ENCODE assay signal across 15 cellular contexts in the genomic region with DNA sequence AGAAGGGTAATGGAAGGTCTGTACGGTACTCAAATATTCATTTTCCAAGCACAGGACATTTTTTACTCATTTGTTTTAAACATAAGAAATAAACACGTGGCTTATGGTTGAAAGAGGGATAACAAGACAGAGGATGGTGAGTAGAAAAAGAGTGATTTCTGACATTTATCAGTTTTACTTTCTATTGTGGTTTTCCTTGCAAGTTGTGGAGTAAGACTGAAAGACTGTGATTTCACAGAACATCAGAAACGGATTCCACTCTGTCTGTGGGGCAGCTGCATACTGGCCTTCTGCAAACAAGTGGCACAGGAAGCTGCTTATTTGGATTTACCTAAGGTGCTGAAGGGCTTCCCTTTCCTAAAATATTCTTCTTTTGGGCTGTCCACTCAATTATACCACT.
DNase-seq lines count a peak whose midpoint lies in the region; ATAC-seq and TF ChIP-seq lines count a peak whose summit lies in the region.
"Had no signal": no experiment of that assay in that cellular context is flagged by ENCODE, and none has a peak within 500 bp of the region (broad histone marks: within the 10 kb centered on the region; RNA-seq: fewer than 3 reads in every experiment).

No MANE protein-coding gene starts in this region.

- no peak overlapping the region for H4K91ac ChIP-seq in trophoblast cell (ENCODE audit: low read depth, low read length)

- POLR2A ChIA-PET in T-cell (lab: Charles Lee) = interaction anchor here (0.5 to 1.0 kb wide), 2 partner anchors 9 to 679 kb away, joined by 3 read pairs; no protein-coding TSS in a partner anchor

- peaks cover 58% of the 10 kb centered on the region for H3K4me1 Mint-ChIP-seq in activated naive CD4-positive, alpha-beta T cell treated with anti-CD3 and anti-CD28 coated beads, Interleukin-2, amount 10 ng/mL, durations not matched to agents 7 days and 5 days
- peaks cover 85 to 92% (median 89%) of the 10 kb centered on the region in 3 donors for H3K4me1 Mint-ChIP-seq in T-cell

- DNase-seq in activated naive CD4-positive, alpha-beta T cell treated with anti-CD3 and anti-CD28 coated beads, Interleukin-2, amount 10 ng/mL, durations not matched to agents 7 days and 5 days = peak; percentile 30
- DNase-seq in activated naive CD4-positive, alpha-beta T cell treated with Interleukin-2 at 50 U/mL for 16 hours = no peak
- DNase-seq in T-cell (no peak), trophoblast cell (no peak), UCSD-AML1 (lab: John Stamatoyannopoulos, UW; ENCODE audit: unreplicated experiment) (no peak), body of pancreas (no peak), SKM-1 (lab: John Stamatoyannopoulos, UW; ENCODE audit: unreplicated experiment) (no peak)
- DNase-seq: Caco-2; heart right ventricle; NCI-H2029; NCI-H524; PC-3; SK-N-SH; stimulated activated naive CD4-positive, alpha-beta T cell had no signal

- H3K79me1 ChIP-seq in trophoblast cell (ENCODE audit: low read length) = peaks cover 2% of the 10 kb centered on the region

- no peak overlapping the region for H3K18ac ChIP-seq in trophoblast cell (ENCODE audit: low read length)

- H3K4me3 ChIP-seq in trophoblast cell (ENCODE audit: low read depth, low read length) (no peak overlapping the region), body of pancreas (no peak overlapping the region)
- H3K4me3 ChIP-seq: heart right ventricle had no signal

- CTCF ChIA-PET in activated naive CD4-positive, alpha-beta T cell treated with anti-CD3 and anti-CD28 coated beads, Interleukin-2, amount 10 ng/mL, durations not matched to agents 7 days and 5 days (lab: Charles Lee) = interaction anchor here (0.7 to 3.6 kb wide), 6 partner anchors 106 to 671 kb away, joined by 3 to 23 read pairs (median 4); no protein-coding TSS in a partner anchor
- CTCF ChIA-PET in T-cell (lab: Charles Lee) = interaction anchor here (0.5 to 2.6 kb wide), 9 partner anchors 12 to 673 kb away, joined by 3 to 16 read pairs (median 3); no protein-coding TSS in a partner anchor

- no peak overlapping the region for H2BK12ac ChIP-seq in trophoblast cell (ENCODE audit: low read length)

- no peak overlapping the region for H3K9ac ChIP-seq in trophoblast cell (ENCODE audit: low read length)
- H3K9ac ChIP-seq: SK-N-SH had no signal

- no peak overlapping the region for H3K23ac ChIP-seq in trophoblast cell (ENCODE audit: low read length)

- H3K9me3 ChIP-seq in trophoblast cell (ENCODE audit: insufficient read depth, low read depth, low read length) (no peaks in the 10 kb centered on the region), body of pancreas (no peaks in the 10 kb centered on the region)
- H3K9me3 ChIP-seq: Caco-2, heart right ventricle, SK-N-SH had no signal

- H2AFZ ChIP-seq in trophoblast cell (ENCODE audit: insufficient read depth, low read length, poor library complexity) = no peak overlapping the region

- peaks cover 7% of the 10 kb centered on the region in 2 experiments for H3K4me1 ChIP-seq in trophoblast cell (ENCODE audit: control insufficient read depth in 1 of 2, insufficient read depth in 2 of 2, low read length in 2 of 2)
- H3K4me1 ChIP-seq in body of pancreas = peaks cover 6% of the 10 kb centered on the region

- H3K9me3 Mint-ChIP-seq in activated naive CD4-positive, alpha-beta T cell treated with anti-CD3 and anti-CD28 coated beads, Interleukin-2, amount 10 ng/mL, durations not matched to agents 7 days and 5 days = no peaks in the 10 kb centered on the region
- no peaks in the 10 kb centered on the region for H3K9me3 Mint-ChIP-seq in T-cell

- H3K36me3 ChIP-seq in trophoblast cell (ENCODE audit: control insufficient read depth in 1 of 2, insufficient read depth in 2 of 2, low read length in 2 of 2) (peaks cover 0 to 2% of the 10 kb centered on the region in 2 experiments), body of pancreas (replicated peaks in 1 of 2; ENCODE audit: insufficient read depth in 1 of 2, low read depth in 2 of 2) (no peaks in the 10 kb centered on the region)
- H3K36me3 ChIP-seq: heart right ventricle had no signal

- H3K27me3 ChIP-seq in trophoblast cell (ENCODE audit: insufficient read depth, low read length) (no peaks in the 10 kb centered on the region), body of pancreas (no peaks in the 10 kb centered on the region)
- H3K27me3 ChIP-seq: heart right ventricle had no signal

- ATAC-seq in GM21717 (IDR thresholded peaks at IDR 0.05; ENCODE audit: unreplicated experiment) (peak; percentile 95), T-cell (replicated peaks in 1 of 4) (peak in 1 of 4 experiments; percentile 42), body of pancreas (no peak)
- ATAC-seq: heart right ventricle, PC-3 had no signal

- H3K14ac ChIP-seq in trophoblast cell (ENCODE audit: low read length) = no peak overlapping the region

- intact Hi-C loops in body of pancreas (cut with DNase I) = no loop called here

- H3K4me2 ChIP-seq in trophoblast cell (ENCODE audit: low read length) = no peak overlapping the region
- H3K4me2 ChIP-seq: SK-N-SH had no signal

- TF ChIP-seq POLR2A in body of pancreas (IDR thresholded peaks at IDR 0.05) = no peak

- H3K27ac ChIP-seq in trophoblast cell (ENCODE audit: low read depth, low read length) = no peak overlapping the region
- H3K27ac ChIP-seq in body of pancreas = no peak overlapping the region

- H4K8ac ChIP-seq in trophoblast cell (ENCODE audit: low read depth, low read length) = no peak overlapping the region

- H2AK5ac ChIP-seq in trophoblast cell (ENCODE audit: low read length) = no peak overlapping the region

- H3K27ac Mint-ChIP-seq in activated naive CD4-positive, alpha-beta T cell treated with anti-CD3 and anti-CD28 coated beads, Interleukin-2, amount 10 ng/mL, durations not matched to agents 7 days and 5 days = no peak overlapping the region
- peak overlapping the region; percentile 6 to 42 for H3K27ac Mint-ChIP-seq in T-cell

- TF ChIP-seq CTCF in body of pancreas (IDR thresholded peaks at IDR 0.05) = no peak

- no peak overlapping the region for H4K12ac ChIP-seq in trophoblast cell (ENCODE audit: low read depth, low read length)

- no CpG with 5 or more reads among the region's 3 CpGs for WGBS in trophoblast cell (ENCODE audit: extremely low coverage, insufficient coverage, insufficient read length)
- 78 to 80% methylated on average over 3 of the region's 3 CpGs for WGBS in body of pancreas, 2 donors

- peaks cover 22% of the 10 kb centered on the region for H3K36me3 Mint-ChIP-seq in activated naive CD4-positive, alpha-beta T cell treated with anti-CD3 and anti-CD28 coated beads, Interleukin-2, amount 10 ng/mL, durations not matched to agents 7 days and 5 days
- H3K36me3 Mint-ChIP-seq in T-cell = peaks cover 9% of the 10 kb centered on the region

- H3K79me2 ChIP-seq in trophoblast cell (ENCODE audit: control insufficient read depth, insufficient read depth, low read length, poor library complexity) = peaks cover 12% of the 10 kb centered on the region

- H2BK5ac ChIP-seq in trophoblast cell (ENCODE audit: low read depth, low read length, poor library complexity) = no peak overlapping the region

- H2BK120ac ChIP-seq in trophoblast cell (ENCODE audit: insufficient read depth, low read length, poor library complexity) = no peak overlapping the region

- H3K4me3 Mint-ChIP-seq in activated naive CD4-positive, alpha-beta T cell treated with anti-CD3 and anti-CD28 coated beads, Interleukin-2, amount 10 ng/mL, durations not matched to agents 7 days and 5 days = no peak overlapping the region
- peak overlapping the region in 1 of 3 donors; percentile 4 for H3K4me3 Mint-ChIP-seq in T-cell

- no peaks in the 10 kb centered on the region for H3K27me3 Mint-ChIP-seq in activated naive CD4-positive, alpha-beta T cell treated with anti-CD3 and anti-CD28 coated beads, Interleukin-2, amount 10 ng/mL, durations not matched to agents 7 days and 5 days
- no peaks in the 10 kb centered on the region for H3K27me3 Mint-ChIP-seq in T-cell

- H3K4ac ChIP-seq in trophoblast cell (ENCODE audit: low read depth, low read length) = peak overlapping the region; percentile 84
